18 cellular contexts compared by ENCODE assay signal in the genomic region with DNA sequence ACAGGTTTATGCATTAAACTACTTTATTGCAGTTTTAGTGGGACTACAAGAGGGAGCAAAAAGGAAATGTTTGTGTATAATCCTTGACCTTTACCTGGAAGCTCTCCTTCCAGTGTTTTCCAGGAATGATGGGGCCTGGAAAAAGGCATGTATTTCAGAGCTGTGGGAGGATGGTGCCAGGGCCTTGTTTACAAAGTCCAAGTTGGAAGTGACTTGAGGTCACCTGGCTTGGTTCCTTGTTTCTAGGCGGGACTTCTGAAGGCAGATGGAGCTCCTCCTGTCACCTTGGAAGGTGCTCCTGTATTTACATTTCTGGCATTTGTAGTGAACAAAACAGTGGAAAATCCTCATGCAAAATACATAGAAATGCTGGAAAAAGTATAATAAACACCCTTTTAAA. TPM values are rescaled to one million over a fixed set of nuclear protein-coding genes. Genes with fewer than 3 reads are reported as not detected.
DNase-seq lines count a peak whose midpoint lies in the region; ATAC-seq and TF ChIP-seq lines count a peak whose summit lies in the region.
"Had no signal": no experiment of that assay in that cellular context is flagged by ENCODE, and none has a peak within 500 bp of the region (broad histone marks: within the 10 kb centered on the region; RNA-seq: fewer than 3 reads in every experiment).

No MANE protein-coding gene starts in this region.

- H3K36me3 Mint-ChIP-seq in HFFc6 (ENCODE audit: low read depth): peaks cover 18% of the 10 kb centered on the region
- H3K36me3 Mint-ChIP-seq in activated CD4-positive, alpha-beta memory T cell treated with anti-CD3 and anti-CD28 coated beads for 36 hours: peaks cover 9% of the 10 kb centered on the region
- peaks cover 8% of the 10 kb centered on the region for H3K36me3 Mint-ChIP-seq in CD8-positive, alpha-beta T cell

- no peak overlapping the region for H3K27ac ChIP-seq in CD8-positive, alpha-beta T cell (ENCODE audit: low read depth, low read length)
- H3K27ac ChIP-seq: 22Rv1 had no signal

- no peak overlapping the region for H3K27ac Mint-ChIP-seq in HFFc6
- H3K27ac Mint-ChIP-seq in activated CD4-positive, alpha-beta memory T cell treated with anti-CD3 and anti-CD28 coated beads for 36 hours: no peak overlapping the region
- no peak overlapping the region for H3K27ac Mint-ChIP-seq in CD8-positive, alpha-beta T cell

- H3K9me3 ChIP-seq in CD8-positive, alpha-beta T cell (ENCODE audit: low read length): no peaks in the 10 kb centered on the region

- peaks cover 16% of the 10 kb centered on the region for H3K9me3 Mint-ChIP-seq in HFFc6
- peaks cover 22% of the 10 kb centered on the region for H3K9me3 Mint-ChIP-seq in activated CD4-positive, alpha-beta memory T cell treated with anti-CD3 and anti-CD28 coated beads for 36 hours
- peaks cover 10% of the 10 kb centered on the region for H3K9me3 Mint-ChIP-seq in CD8-positive, alpha-beta T cell

- DNase-seq in DMS 273 (lab: John Stamatoyannopoulos, UW; ENCODE audit: unreplicated experiment) (peak; percentile 19), DMS 273 treated with DMSO at 0.1 percent for 48 hours (lab: John Stamatoyannopoulos, UW) (no peak), left lobe of liver (ENCODE audit: low spot score) (peak; percentile 72), pons (ENCODE audit: low spot score) (peak; percentile 24), HFFc6 (no peak), NCI-H1694 (lab: John Stamatoyannopoulos, UW) (no peak)
- no peak for DNase-seq in activated CD4-positive, alpha-beta memory T cell treated with anti-CD3 and anti-CD28 coated beads for 36 hours
- DNase-seq in CD8-positive, alpha-beta T cell: no peak
- DNase-seq: Caco-2, KG1, MV-4-11, NCI-H187, NCI-H2107, NCI-H510A, NCI-H748 treated with DMSO at 0.1 percent for 48 hours, OCI-M1, Right ventricle myocardium superior had no signal

- CTCF ChIA-PET in activated CD4-positive, alpha-beta memory T cell treated with anti-CD3 and anti-CD28 coated beads for 36 hours (lab: Charles Lee): interaction anchor here (2.7 kb wide), 1 partner anchor 11 kb away, joined by 12 read pairs; no protein-coding TSS in a partner anchor
- CTCF ChIA-PET in CD8-positive, alpha-beta T cell (lab: Charles Lee): interaction anchor here (0.7 to 2.4 kb wide), 4 partner anchors 11 to 122 kb away, joined by 3 to 16 read pairs (median 6); partner anchors contain the start of gene XYLB

- no peak overlapping the region for H3K4me3 Mint-ChIP-seq in HFFc6
- H3K4me3 Mint-ChIP-seq in activated CD4-positive, alpha-beta memory T cell treated with anti-CD3 and anti-CD28 coated beads for 36 hours: no peak overlapping the region
- no peak overlapping the region for H3K4me3 Mint-ChIP-seq in CD8-positive, alpha-beta T cell

- no peaks in the 10 kb centered on the region for H3K36me3 ChIP-seq in CD8-positive, alpha-beta T cell (ENCODE audit: insufficient read depth, low read length)

- POLR2A ChIA-PET in activated CD4-positive, alpha-beta memory T cell treated with anti-CD3 and anti-CD28 coated beads for 36 hours (lab: Charles Lee): no interaction called here
- POLR2A ChIA-PET in CD8-positive, alpha-beta T cell (lab: Charles Lee): interaction anchor here (0.8 to 0.9 kb wide), 2 partner anchors 13 to 54 kb away, joined by 3 read pairs; no protein-coding TSS in a partner anchor

- H3K27me3 ChIP-seq in CD8-positive, alpha-beta T cell (ENCODE audit: insufficient read depth, low read length): no peaks in the 10 kb centered on the region

- peak; percentile 71 for ATAC-seq in left lobe of liver
- no peak for ATAC-seq in CD8-positive, alpha-beta T cell

- peaks cover 5% of the 10 kb centered on the region; the same call in 1 of the 2 replicates for H3K4me1 Mint-ChIP-seq in HFFc6 (ENCODE audit: low read depth)
- peaks cover 5% of the 10 kb centered on the region for H3K4me1 Mint-ChIP-seq in activated CD4-positive, alpha-beta memory T cell treated with anti-CD3 and anti-CD28 coated beads for 36 hours (ENCODE audit: low read depth)
- peaks cover 24% of the 10 kb centered on the region for H3K4me1 Mint-ChIP-seq in CD8-positive, alpha-beta T cell (ENCODE audit: low read depth)

- intact Hi-C loops in activated CD4-positive, alpha-beta memory T cell treated with anti-CD3 and anti-CD28 coated beads for 36 hours (cut with micrococcal nuclease): no loop called here
- intact Hi-C loops in CD8-positive, alpha-beta T cell (cut with DNase I, micrococcal nuclease): no loop called here

- TF ChIP-seq CTCF in HFFc6 (IDR thresholded peaks at IDR 0.05): no peak
- no peak for TF ChIP-seq CTCF in CD8-positive, alpha-beta T cell (IDR thresholded peaks at IDR 0.05)

- no peak overlapping the region for H3K4me3 ChIP-seq in CD8-positive, alpha-beta T cell (ENCODE audit: low read depth, low read length)

- peaks cover 3% of the 10 kb centered on the region for H3K27me3 Mint-ChIP-seq in HFFc6 (ENCODE audit: insufficient read depth)
- no peaks in the 10 kb centered on the region for H3K27me3 Mint-ChIP-seq in activated CD4-positive, alpha-beta memory T cell treated with anti-CD3 and anti-CD28 coated beads for 36 hours
- H3K27me3 Mint-ChIP-seq in CD8-positive, alpha-beta T cell (ENCODE audit: low read depth): no peaks in the 10 kb centered on the region

- no peaks in the 10 kb centered on the region for H3K4me1 ChIP-seq in CD8-positive, alpha-beta T cell (ENCODE audit: insufficient read depth, low read length)
- H3K4me1 ChIP-seq: Caco-2 had no signal

RNA-seq across cellular contexts. Expression of gene ACVR2B, which starts 15.1 kb away (rescaled TPM):
- 6.7 TPM for total RNA-seq in left lobe of liver
- 1 to 10 TPM; 1.1 to 1.6 (median 1.3) TPM for total RNA-seq in HFFc6 (2021; fragmentation: NEBNext Ultra II Directional; extraction: Animal tissue kit (Norgen Biotek cat#: 25700))
- total RNA-seq in activated CD4-positive, alpha-beta memory T cell treated with anti-CD3 and anti-CD28 coated beads for 36 hours: 1 to 10 TPM; 7.1 to 7.8 TPM
- total RNA-seq in CD8-positive, alpha-beta T cell: 1 to 10 TPM; 2.1 to 3.0 TPM

RNA-seq across cellular contexts. Expression of gene EXOG, which starts 27.3 kb away (rescaled TPM):
- 3.7 TPM for total RNA-seq in left lobe of liver
- total RNA-seq in HFFc6 (2021; fragmentation: NEBNext Ultra II Directional; extraction: Animal tissue kit (Norgen Biotek cat#: 25700)): 10 to 100 TPM; 13.9 to 18.8 (median 15.4) TPM
- 10 to 100 TPM; 11.7 to 13.0 TPM for total RNA-seq in activated CD4-positive, alpha-beta memory T cell treated with anti-CD3 and anti-CD28 coated beads for 36 hours
- total RNA-seq in CD8-positive, alpha-beta T cell: 10 to 100 TPM; 16.5 to 20.1 TPM

Comparison
In these comparisons a context has a peak if more than half of its experiments do, and no peak if none do; other contexts are left out.
1. DNase-seq: peak in DMS 273 (single experiment), left lobe of liver (single experiment) and pons (single experiment); none in DMS 273 treated with DMSO at 0.1 percent for 48 hours (single experiment), HFFc6 (single experiment), activated CD4-positive, alpha-beta memory T cell treated with anti-CD3 and anti-CD28 coated beads for 36 hours (single experiment), NCI-H1694 (single experiment) and CD8-positive, alpha-beta T cell (0 of 7).